1 cellular context compared by ENCODE assay signal in the genomic region with DNA sequence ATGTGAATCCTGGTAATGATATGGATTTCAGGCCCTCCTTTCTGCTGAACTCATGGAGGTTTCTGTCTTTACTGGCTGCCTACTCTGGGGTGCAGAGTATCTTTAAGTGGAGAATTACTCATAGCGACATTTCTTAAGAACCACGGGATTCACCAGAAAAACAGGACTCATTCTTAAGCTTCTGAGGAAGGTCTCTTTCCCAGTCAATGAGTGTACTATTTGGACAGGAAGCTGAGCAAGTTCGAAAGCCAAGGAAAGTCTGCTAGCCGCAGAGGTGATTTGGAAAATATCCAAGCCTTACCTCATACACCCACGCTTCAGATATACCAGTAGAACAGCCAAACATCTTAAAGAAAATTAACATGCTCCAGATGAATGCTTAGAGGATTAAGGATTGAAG.
TF ChIP-seq lines count a peak whose summit lies in the region.

No MANE protein-coding gene starts in this region.

TF ChIP-seq in K562, 482 proteins besides CTCF, POLR2A, EP300 and RAD21 (continued from another document):
- TF ChIP-seq, protein P1, sequence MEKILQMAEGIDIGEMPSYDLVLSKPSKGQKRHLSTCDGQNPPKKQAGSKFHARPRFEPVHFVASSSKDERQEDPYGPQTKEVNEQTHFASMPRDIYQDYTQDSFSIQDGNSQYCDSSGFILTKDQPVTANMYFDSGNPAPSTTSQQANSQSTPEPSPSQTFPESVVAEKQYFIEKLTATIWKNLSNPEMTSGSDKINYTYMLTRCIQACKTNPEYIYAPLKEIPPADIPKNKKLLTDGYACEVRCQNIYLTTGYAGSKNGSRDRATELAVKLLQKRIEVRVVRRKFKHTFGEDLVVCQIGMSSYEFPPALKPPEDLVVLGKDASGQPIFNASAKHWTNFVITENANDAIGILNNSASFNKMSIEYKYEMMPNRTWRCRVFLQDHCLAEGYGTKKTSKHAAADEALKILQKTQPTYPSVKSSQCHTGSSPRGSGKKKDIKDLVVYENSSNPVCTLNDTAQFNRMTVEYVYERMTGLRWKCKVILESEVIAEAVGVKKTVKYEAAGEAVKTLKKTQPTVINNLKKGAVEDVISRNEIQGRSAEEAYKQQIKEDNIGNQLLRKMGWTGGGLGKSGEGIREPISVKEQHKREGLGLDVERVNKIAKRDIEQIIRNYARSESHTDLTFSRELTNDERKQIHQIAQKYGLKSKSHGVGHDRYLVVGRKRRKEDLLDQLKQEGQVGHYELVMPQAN (IDR thresholded peaks at IDR 0.05; ENCODE audit: borderline replicate concordance), result no peak
- TF ChIP-seq NFIC (IDR thresholded peaks at IDR 0.05), result peak; percentile 77
- TF ChIP-seq ATF7 (IDR thresholded peaks at IDR 0.05), result peak; percentile 63; the same call in 1 of the 2 replicates
- TF ChIP-seq NCOA2 (IDR thresholded peaks at IDR 0.05; ENCODE audit: partially characterized antibody in 2 of 2), result no peak
- TF ChIP-seq CREBBP (IDR thresholded peaks at IDR 0.05; ENCODE audit: low read depth, low read length), result no peak
- no peak for TF ChIP-seq BCOR (IDR thresholded peaks at IDR 0.05)
- TF ChIP-seq, protein P2, sequence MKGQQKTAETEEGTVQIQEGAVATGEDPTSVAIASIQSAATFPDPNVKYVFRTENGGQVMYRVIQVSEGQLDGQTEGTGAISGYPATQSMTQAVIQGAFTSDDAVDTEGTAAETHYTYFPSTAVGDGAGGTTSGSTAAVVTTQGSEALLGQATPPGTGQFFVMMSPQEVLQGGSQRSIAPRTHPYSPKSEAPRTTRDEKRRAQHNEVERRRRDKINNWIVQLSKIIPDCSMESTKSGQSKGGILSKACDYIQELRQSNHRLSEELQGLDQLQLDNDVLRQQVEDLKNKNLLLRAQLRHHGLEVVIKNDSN (CRISPR knock-in tag; IDR thresholded peaks at IDR 0.05), result no peak
- no peak for TF ChIP-seq JUND (IDR thresholded peaks at IDR 0.05; ENCODE audit: borderline replicate concordance, low read depth, low read length)
- peak; percentile 37; the same call in 1 of the 3 replicates for TF ChIP-seq JUND (tag; IDR thresholded peaks at IDR 0.05; ENCODE audit: borderline replicate concordance, low read depth, low read length)
- TF ChIP-seq SMARCE1 (IDR thresholded peaks at IDR 0.05), result no peak
- no peak for TF ChIP-seq PHF20 (IDR thresholded peaks at IDR 0.05; ENCODE audit: partially characterized antibody)
- peak; percentile 77 for TF ChIP-seq EGR1 (conservative IDR thresholded peaks at IDR 0.05)
